Comparison of ENCODE assay signal across 1 cellular context in the genomic region with DNA sequence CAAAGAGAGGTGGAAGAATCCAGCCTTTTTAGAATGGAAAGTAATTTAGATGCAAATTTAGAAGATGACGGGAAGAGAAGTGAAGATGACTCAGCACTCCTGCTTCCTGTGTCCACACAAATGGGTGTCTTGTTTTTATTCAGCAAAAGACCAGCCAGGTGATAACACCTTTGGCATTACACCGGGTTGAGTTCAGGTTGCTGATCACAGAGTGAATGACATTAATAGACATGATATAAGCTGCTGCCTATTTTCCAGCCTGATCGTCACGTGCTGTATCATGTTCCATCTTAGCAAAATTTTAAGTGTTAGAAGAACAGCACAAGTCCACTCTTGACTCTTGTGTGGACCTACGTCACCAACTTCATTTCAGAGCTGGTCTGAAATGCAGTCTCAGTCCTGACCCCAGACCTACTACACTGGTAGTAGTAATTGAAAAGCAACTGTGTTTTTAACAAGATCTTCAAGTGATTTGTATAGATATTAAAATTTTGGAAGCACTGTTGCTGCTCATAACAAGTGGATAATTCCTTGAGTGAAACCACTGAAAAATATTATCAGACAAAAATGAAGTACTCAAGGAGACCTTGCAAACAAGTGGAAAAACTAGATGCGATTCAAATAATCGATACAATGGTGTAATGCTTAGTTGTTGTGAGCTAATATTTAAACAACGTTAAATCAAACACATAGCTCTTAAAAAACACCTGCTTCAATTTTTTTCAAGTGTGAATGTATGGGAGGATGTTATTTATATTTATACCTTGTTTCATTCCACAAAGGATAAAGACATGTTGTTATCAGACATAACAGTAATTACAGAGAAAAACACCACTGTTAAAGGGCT.
TF ChIP-seq lines count a peak whose summit lies in the region.

No MANE protein-coding gene starts in this region.

TF ChIP-seq in HepG2, 621 proteins besides CTCF, POLR2A, EP300 and RAD21 (continues in another document):
- TF ChIP-seq ZGPAT (CRISPR knock-in tag; IDR thresholded peaks at IDR 0.05) (peak; percentile 33; the same call in 1 of the 2 replicates), NCOA2 (CRISPR knock-in tag; IDR thresholded peaks at IDR 0.05) (peak; percentile 11; the same call in 1 of the 2 replicates), ONECUT2 (CRISPR knock-in tag; IDR thresholded peaks at IDR 0.05) (peak; percentile 85), CREB1 (IDR thresholded peaks at IDR 0.05) (peak; percentile 81), CREB1 (CRISPR knock-in tag; IDR thresholded peaks at IDR 0.05) (no peak), ZSCAN30 (CRISPR knock-in tag; IDR thresholded peaks at IDR 0.05) (no peak), THAP9 (CRISPR knock-in tag; IDR thresholded peaks at IDR 0.05; ENCODE audit: borderline replicate concordance) (no peak), ZNF142 (CRISPR knock-in tag; IDR thresholded peaks at IDR 0.05) (no peak), HNF1A (IDR thresholded peaks at IDR 0.05; ENCODE audit: low read depth) (no peak), HNF1A (CRISPR knock-in tag; IDR thresholded peaks at IDR 0.05; ENCODE audit: borderline replicate concordance) (no peak), FOXA3 (CRISPR knock-in tag; IDR thresholded peaks at IDR 0.05) (peak; percentile 66; the same call in 1 of the 2 replicates), MXI1 (IDR thresholded peaks at IDR 0.05; ENCODE audit: borderline replicate concordance, low read depth, low read length) (no peak), SMYD3 (CRISPR knock-in tag; IDR thresholded peaks at IDR 0.05) (no peak), SOX13 (IDR thresholded peaks at IDR 0.05) (no peak), SOX13 (CRISPR knock-in tag; conservative IDR thresholded peaks at IDR 0.05 in 1 of 2, IDR thresholded peaks at IDR 0.05 in 1 of 2) (peak in 1 of 2 experiments; percentile 13; a peak in 1 of 4 replicates), ZSCAN29 (CRISPR knock-in tag; conservative IDR thresholded peaks at IDR 0.05) (no peak), SRF (IDR thresholded peaks at IDR 0.05; ENCODE audit: low read depth, low read length) (no peak), HHEX (CRISPR knock-in tag; IDR thresholded peaks at IDR 0.05) (peak; percentile 52; the same call in 1 of the 2 replicates), KAT8 (CRISPR knock-in tag; IDR thresholded peaks at IDR 0.05) (0 out of 2 replicates have a peak, but pooled peaks have one; percentile 18), KAT2B (IDR thresholded peaks at IDR 0.05; ENCODE audit: borderline replicate concordance, low read depth, low read length) (peak; percentile 52; the same call in 1 of the 2 replicates), BCL6 (CRISPR knock-in tag; IDR thresholded peaks at IDR 0.05) (peak; percentile 29; the same call in 1 of the 2 replicates), GATAD2A (CRISPR knock-in tag; IDR thresholded peaks at IDR 0.05) (peak; percentile 77), TBX3 (IDR thresholded peaks at IDR 0.05; ENCODE audit: borderline replicate concordance) (peak; percentile 39; the same call in 1 of the 2 replicates), SCMH1 (CRISPR knock-in tag; IDR thresholded peaks at IDR 0.05; ENCODE audit: borderline replicate concordance) (no peak), PAXIP1 (CRISPR knock-in tag; conservative IDR thresholded peaks at IDR 0.05) (0 out of 2 replicates have a peak, but pooled peaks have one; percentile 10), MBD4 (IDR thresholded peaks at IDR 0.05; ENCODE audit: borderline replicate concordance, low read length) (no peak), MAFF (IDR thresholded peaks at IDR 0.05; ENCODE audit: low read depth, low read length) (peak; percentile 70), HMG20A (CRISPR knock-in tag; IDR thresholded peaks at IDR 0.05; ENCODE audit: borderline replicate concordance) (0 out of 2 replicates have a peak, but pooled peaks have one; percentile 28), KLF16 (CRISPR knock-in tag; IDR thresholded peaks at IDR 0.05) (peak in 1 of 2 experiments; percentile 23; a peak in 1 of 4 replicates), MTA3 (CRISPR knock-in tag; IDR thresholded peaks at IDR 0.05) (no peak)
- TF ChIP-seq, protein P1, sequence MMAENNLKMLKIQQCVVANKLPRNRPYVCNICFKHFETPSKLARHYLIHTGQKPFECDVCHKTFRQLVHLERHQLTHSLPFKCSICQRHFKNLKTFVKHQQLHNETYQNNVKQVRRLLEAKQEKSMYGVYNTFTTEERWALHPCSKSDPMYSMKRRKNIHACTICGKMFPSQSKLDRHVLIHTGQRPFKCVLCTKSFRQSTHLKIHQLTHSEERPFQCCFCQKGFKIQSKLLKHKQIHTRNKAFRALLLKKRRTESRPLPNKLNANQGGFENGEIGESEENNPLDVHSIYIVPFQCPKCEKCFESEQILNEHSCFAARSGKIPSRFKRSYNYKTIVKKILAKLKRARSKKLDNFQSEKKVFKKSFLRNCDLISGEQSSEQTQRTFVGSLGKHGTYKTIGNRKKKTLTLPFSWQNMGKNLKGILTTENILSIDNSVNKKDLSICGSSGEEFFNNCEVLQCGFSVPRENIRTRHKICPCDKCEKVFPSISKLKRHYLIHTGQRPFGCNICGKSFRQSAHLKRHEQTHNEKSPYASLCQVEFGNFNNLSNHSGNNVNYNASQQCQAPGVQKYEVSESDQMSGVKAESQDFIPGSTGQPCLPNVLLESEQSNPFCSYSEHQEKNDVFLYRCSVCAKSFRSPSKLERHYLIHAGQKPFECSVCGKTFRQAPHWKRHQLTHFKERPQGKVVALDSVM (CRISPR knock-in tag; IDR thresholded peaks at IDR 0.05): no peak
